12 cellular contexts compared by ENCODE assay signal in the genomic region with DNA sequence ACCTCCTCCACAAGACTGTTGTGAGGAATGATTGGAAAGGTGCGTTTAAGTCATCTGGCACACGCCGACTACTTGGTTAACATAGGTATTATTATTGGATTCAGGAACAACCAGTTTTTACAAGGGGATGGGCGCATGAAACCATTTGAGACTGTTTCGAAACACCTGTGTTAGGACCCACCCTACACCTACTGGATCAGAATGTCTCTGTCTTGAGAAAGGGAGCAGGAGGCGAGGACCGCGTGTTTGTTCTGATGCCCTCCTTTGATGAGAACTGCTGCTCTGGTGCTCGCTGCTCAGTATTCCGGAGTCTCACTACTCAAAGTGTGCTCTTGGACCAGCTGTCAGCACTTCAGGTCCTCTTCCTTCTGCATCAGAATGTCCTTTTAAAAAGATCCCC. TPM values are rescaled to one million over a fixed set of nuclear protein-coding genes. Genes with fewer than 3 reads are reported as not detected.
DNase-seq lines count a peak whose midpoint lies in the region; ATAC-seq and TF ChIP-seq lines count a peak whose summit lies in the region.
"Had no signal": no experiment of that assay in that cellular context is flagged by ENCODE, and none has a peak within 500 bp of the region (broad histone marks: within the 10 kb centered on the region; RNA-seq: fewer than 3 reads in every experiment).

No MANE protein-coding gene starts in this region.

- peaks cover 39% of the 10 kb centered on the region for H3K4me1 Mint-ChIP-seq in brain

- TF ChIP-seq EP300 in upper lobe of left lung (IDR thresholded peaks at IDR 0.05), result no peak

- H3K36me3 Mint-ChIP-seq in brain, result peaks cover 38% of the 10 kb centered on the region

- no peaks in the 10 kb centered on the region for H3K9me2 ChIP-seq in hepatocyte (replicated peaks; ENCODE audit: insufficient read depth)

- peaks cover 3% of the 10 kb centered on the region for H3K27me3 Mint-ChIP-seq in brain
- H3K27me3 Mint-ChIP-seq: activated CD8-positive, alpha-beta T cell treated with anti-CD3 and anti-CD28 coated beads for 36 hours; CD4-positive, alpha-beta memory T cell; effector memory CD8-positive, alpha-beta T cell had no signal

- H3K27me3 ChIP-seq in hepatocyte (no peaks in the 10 kb centered on the region), rectal smooth muscle tissue (ENCODE audit: control insufficient read depth, insufficient read depth, low read length) (no peaks in the 10 kb centered on the region), upper lobe of left lung (no peaks in the 10 kb centered on the region)

- peaks cover 43% of the 10 kb centered on the region for H3K4me1 ChIP-seq in hepatocyte (ENCODE audit: insufficient read depth)
- H3K4me1 ChIP-seq in rectal smooth muscle tissue (ENCODE audit: control insufficient read depth, insufficient read depth, low read length), result peaks cover 21% of the 10 kb centered on the region
- H3K4me1 ChIP-seq in upper lobe of left lung, result peaks cover 80 to 99% (median 83%) of the 10 kb centered on the region in 4 donors

- no peaks in the 10 kb centered on the region for H3K36me3 ChIP-seq in hepatocyte (replicated peaks; ENCODE audit: insufficient read depth, low read depth)
- peaks cover 1% of the 10 kb centered on the region for H3K36me3 ChIP-seq in rectal smooth muscle tissue (ENCODE audit: control insufficient read depth, insufficient read depth, low read length)
- peaks cover 2 to 16% (median 9%) of the 10 kb centered on the region in 4 donors for H3K36me3 ChIP-seq in upper lobe of left lung

- H3K4me2 ChIP-seq in hepatocyte, result peak overlapping the region; percentile 44

- H3K4me3 ChIP-seq in hepatocyte (no peak overlapping the region), rectal smooth muscle tissue (ENCODE audit: low read length) (no peak overlapping the region), upper lobe of left lung (no peak overlapping the region)

- H4K20me1 ChIP-seq in hepatocyte (ENCODE audit: insufficient read depth, poor library complexity, severe bottlenecking), result no peaks in the 10 kb centered on the region

- DNase-seq in hepatocyte (ENCODE audit: low spot score), result no peak
- DNase-seq in upper lobe of left lung, result peak in 1 of 2 donors; percentile 66
- no peak for DNase-seq in T-helper 9 cell
- no peak for DNase-seq in NCI-H774 (lab: John Stamatoyannopoulos, UW)
- DNase-seq: activated CD8-positive, alpha-beta T cell treated with anti-CD3 and anti-CD28 coated beads for 36 hours; CD4-positive, alpha-beta memory T cell; effector memory CD8-positive, alpha-beta T cell; glutamatergic neuron; NK-92 treated with Interleukin-12 subunit alpha and Interleukin-12 subunit beta, amount 100 ng/mL, for 24 hours had no signal

- 86% methylated on average over 10 of the region's 10 CpGs for WGBS in hepatocyte (ENCODE audit: low lambda C conversion rate, missing lambda C conversion rate)
- 63 to 68% methylated on average over 10 of the region's 10 CpGs for WGBS in upper lobe of left lung, 2 donors

- ATAC-seq in upper lobe of left lung (ENCODE audit: low FRiP score in 2 of 2), result no peak
- ATAC-seq in HG03159 (IDR thresholded peaks at IDR 0.05; ENCODE audit: unreplicated experiment), result no peak
- ATAC-seq: activated CD8-positive, alpha-beta T cell treated with anti-CD3 and anti-CD28 coated beads for 36 hours; effector memory CD8-positive, alpha-beta T cell had no signal

- H3K27ac ChIP-seq in hepatocyte (peak overlapping the region; percentile 76), rectal smooth muscle tissue (ENCODE audit: low read depth, low read length) (peak overlapping the region; percentile 80), upper lobe of left lung (peak overlapping the region; percentile 76 to 89 (median 86))

- peak overlapping the region in 1 of 5 experiments; percentile 73 for H3K4me3 Mint-ChIP-seq in brain
- H3K4me3 Mint-ChIP-seq: activated CD8-positive, alpha-beta T cell treated with anti-CD3 and anti-CD28 coated beads for 36 hours; CD4-positive, alpha-beta memory T cell; effector memory CD8-positive, alpha-beta T cell had no signal

- no peak overlapping the region for H2AFZ ChIP-seq in hepatocyte

- H3K27ac Mint-ChIP-seq in brain, result peak overlapping the region in 3 of 5 experiments; percentile 24 to 91 (median 37)
- H3K27ac Mint-ChIP-seq: activated CD8-positive, alpha-beta T cell treated with anti-CD3 and anti-CD28 coated beads for 36 hours; CD4-positive, alpha-beta memory T cell had no signal

- TF ChIP-seq CTCF in brain (conservative IDR thresholded peaks at IDR 0.05) (no peak), hepatocyte (IDR thresholded peaks at IDR 0.05; ENCODE audit: poor library complexity) (no peak), upper lobe of left lung (IDR thresholded peaks at IDR 0.05) (no peak)

- no peak overlapping the region for H3K9ac ChIP-seq in rectal smooth muscle tissue (ENCODE audit: low read length)

- H3K9me3 ChIP-seq in hepatocyte (ENCODE audit: low read depth), result no peaks in the 10 kb centered on the region
- no peaks in the 10 kb centered on the region for H3K9me3 ChIP-seq in upper lobe of left lung

- H3K79me2 ChIP-seq in hepatocyte, result peaks cover 56% of the 10 kb centered on the region

- peak in 1 of 4 donors; percentile 26 for TF ChIP-seq POLR2A in upper lobe of left lung (IDR thresholded peaks at IDR 0.05)

- H3K9me3 Mint-ChIP-seq in brain, result no peaks in the 10 kb centered on the region
- H3K9me3 Mint-ChIP-seq: activated CD8-positive, alpha-beta T cell treated with anti-CD3 and anti-CD28 coated beads for 36 hours; CD4-positive, alpha-beta memory T cell; effector memory CD8-positive, alpha-beta T cell had no signal

RNA-seq across cellular contexts. Expression of a gene that starts 7.3 kb away (rescaled TPM):
- 6.4 TPM for polyA plus RNA-seq in brain (ENCODE audit: insufficient read depth, low read depth, low replicate concordance)
- 40.4 and 54.8 TPM in 2 replicates for total RNA-seq in hepatocyte
- 23.9 and 26.3 TPM in 2 replicates for polyA plus RNA-seq in hepatocyte
- 10 to 100 TPM; 36.7 to 57.0 (median 44.5) TPM for total RNA-seq in upper lobe of left lung

RNA-seq across cellular contexts. Expression of a gene that starts 50.8 kb away (rescaled TPM):
- polyA plus RNA-seq in brain (ENCODE audit: insufficient read depth, low read depth, low replicate concordance), result 10.1 TPM
- total RNA-seq in hepatocyte, result 61.3 and 66.9 TPM in 2 replicates
- 75.3 and 102 TPM in 2 replicates for polyA plus RNA-seq in hepatocyte
- total RNA-seq in upper lobe of left lung, result 10 to 100 TPM; 21.0 to 49.1 (median 30.3) TPM
